ENCODE assay signal across 22 cellular contexts in the genomic region with DNA sequence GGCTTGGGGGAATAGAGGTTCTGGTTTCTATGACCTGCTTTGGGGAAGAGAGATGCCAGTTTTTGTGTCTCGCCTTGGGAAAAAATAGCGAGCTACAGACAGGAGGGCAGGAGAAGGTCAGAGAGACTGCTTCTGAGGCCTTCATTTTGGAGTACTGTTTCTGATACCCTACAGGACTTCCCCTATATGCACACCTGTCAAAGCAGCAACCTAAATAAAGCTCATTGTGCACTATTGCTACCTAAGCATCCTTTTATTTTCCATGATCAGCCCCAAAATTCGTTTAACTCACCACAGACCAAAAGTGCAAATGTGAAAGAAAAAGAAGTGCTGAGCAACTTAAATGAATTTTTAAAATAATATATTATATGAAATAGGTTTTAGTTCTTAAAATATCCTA.
A peak's percentile ranks its signal among the peaks of the same experiment; 100 is the strongest.
DNase-seq lines count a peak whose midpoint lies in the region; ATAC-seq and TF ChIP-seq lines count a peak whose summit lies in the region.
"Had no signal": no experiment of that assay in that cellular context is flagged by ENCODE, and none has a peak within 500 bp of the region (broad histone marks: within the 10 kb centered on the region; RNA-seq: fewer than 3 reads in every experiment).

No MANE protein-coding gene starts in this region.

- no peaks in the 10 kb centered on the region for H3K36me3 ChIP-seq in KMS-11 (ENCODE audit: insufficient read depth)
- no peaks in the 10 kb centered on the region for H3K36me3 ChIP-seq in osteoblast (ENCODE audit: insufficient read depth, low read length)
- H3K36me3 ChIP-seq in thyroid gland = no peaks in the 10 kb centered on the region
- H3K36me3 ChIP-seq: BLaER1 treated with 17β-estradiol and CSF1 and Interleukin-3, amounts not matched to agents 10 nM and 100 nM had no signal

- DNase-seq in RPMI8226 (peak; percentile 80), osteoblast (ENCODE audit: insufficient read length, low spot score, missing footprints) (peak; percentile 13), thyroid gland (no peak)
- DNase-seq: AML-193; Caco-2; Calu3; CD4-positive, alpha-beta T cell; CD8-positive, alpha-beta T cell; DMS 273 treated with DMSO at 0.1 percent for 48 hours; DMS153; DMS53; DMS79; DND-41; EL; GDM1 had no signal

- H3K79me2 ChIP-seq in KMS-11 (ENCODE audit: insufficient read depth, low read depth) (no peaks in the 10 kb centered on the region), osteoblast (ENCODE audit: insufficient read depth, low read length) (no peaks in the 10 kb centered on the region)

- H3K4me2 ChIP-seq in KMS-11 (peak overlapping the region; percentile 17; the same call in 1 of the 2 replicates), osteoblast (ENCODE audit: insufficient read depth, low read length) (no peak overlapping the region)
- H3K4me2 ChIP-seq: A549; BLaER1 treated with 17β-estradiol and CSF1 and Interleukin-3, amounts not matched to agents 10 nM and 100 nM had no signal

- no peak for ATAC-seq in HG03045 (IDR thresholded peaks at IDR 0.05; ENCODE audit: unreplicated experiment)
- ATAC-seq: A549; CD8-positive, alpha-beta T cell; GM12878 had no signal

- H3K4me1 ChIP-seq in KMS-11 (ENCODE audit: low read depth, poor library complexity, severe bottlenecking) = peaks cover 54% of the 10 kb centered on the region
- H3K4me1 ChIP-seq in osteoblast (ENCODE audit: insufficient read depth, low read length) = no peaks in the 10 kb centered on the region
- no peaks in the 10 kb centered on the region for H3K4me1 ChIP-seq in thyroid gland
- H3K4me1 ChIP-seq: A549; BLaER1 treated with 17β-estradiol and CSF1 and Interleukin-3, amounts not matched to agents 10 nM and 100 nM; Caco-2 had no signal

- no peak overlapping the region for H3K9ac ChIP-seq in KMS-11
- H3K9ac ChIP-seq: BLaER1 treated with 17β-estradiol and CSF1 and Interleukin-3, amounts not matched to agents 10 nM and 100 nM had no signal

- no peaks in the 10 kb centered on the region for H3K27me3 ChIP-seq in KMS-11 (ENCODE audit: insufficient read depth, low read depth)
- H3K27me3 ChIP-seq in osteoblast (ENCODE audit: insufficient read depth, low read length) = no peaks in the 10 kb centered on the region
- no peaks in the 10 kb centered on the region for H3K27me3 ChIP-seq in thyroid gland
- H3K27me3 ChIP-seq: BLaER1 treated with 17β-estradiol and CSF1 and Interleukin-3, amounts not matched to agents 10 nM and 100 nM had no signal

- H3K9me3 ChIP-seq in osteoblast (ENCODE audit: low read depth, low read length) = peaks cover 3% of the 10 kb centered on the region
- H3K9me3 ChIP-seq in thyroid gland = no peaks in the 10 kb centered on the region
- H3K9me3 ChIP-seq: A549; BLaER1 treated with 17β-estradiol and CSF1 and Interleukin-3, amounts not matched to agents 10 nM and 100 nM; Caco-2 had no signal

- H3K4me3 ChIP-seq in KMS-11 (IDR thresholded peaks at IDR 0.05; ENCODE audit: insufficient read depth, low read depth, low read length) (no peak overlapping the region), osteoblast (ENCODE audit: insufficient read depth, low read length) (no peak overlapping the region), thyroid gland (replicated peaks in 1 of 3) (no peak overlapping the region)
- H3K4me3 ChIP-seq: A549; BLaER1 treated with 17β-estradiol and CSF1 and Interleukin-3, amounts not matched to agents 10 nM and 100 nM; GM12878 had no signal

- no peak for TF ChIP-seq POLR2A in thyroid gland (IDR thresholded peaks at IDR 0.05)

- WGBS in thyroid gland, 2 donors = 88 to 93% methylated on average over 3 of the region's 3 CpGs

- intact Hi-C loops in thyroid gland (cut with DNase I) = no loop called here

- H3K27ac ChIP-seq in KMS-11 (peak overlapping the region; percentile 16; the same call in 1 of the 2 replicates), osteoblast (ENCODE audit: low read depth, low read length) (no peak overlapping the region), thyroid gland (no peak overlapping the region)
- H3K27ac ChIP-seq: 22Rv1; A549; BLaER1 treated with 17β-estradiol and CSF1 and Interleukin-3, amounts not matched to agents 10 nM and 100 nM; C4-2B had no signal

- H2AFZ ChIP-seq in KMS-11 (ENCODE audit: low read depth) (peak overlapping the region; percentile 24; the same call in 1 of the 2 replicates), osteoblast (ENCODE audit: low read length) (no peak overlapping the region)

- H4K20me1 ChIP-seq in KMS-11 (ENCODE audit: insufficient read depth) (no peaks in the 10 kb centered on the region), osteoblast (ENCODE audit: insufficient read depth, low read length) (no peaks in the 10 kb centered on the region)
- H4K20me1 ChIP-seq: BLaER1 treated with 17β-estradiol and CSF1 and Interleukin-3, amounts not matched to agents 10 nM and 100 nM had no signal

- TF ChIP-seq CTCF in KMS-11 (conservative IDR thresholded peaks at IDR 0.05; ENCODE audit: low read depth, low read length) = no peak
- TF ChIP-seq CTCF in osteoblast (IDR thresholded peaks at IDR 0.05; ENCODE audit: extremely low read depth, low read depth, low read length) = no peak
- TF ChIP-seq CTCF in thyroid gland (IDR thresholded peaks at IDR 0.05) = no peak

Comparison
In these comparisons a context has a peak if more than half of its experiments do, and no peak if none do; other contexts are left out.
1. DNase-seq: peak in RPMI8226 (single experiment) and osteoblast (single experiment); none in thyroid gland (0 of 2).